18 cellular contexts compared by ENCODE assay signal in genomic region chr12:96375173-96375572, GRCh38. TPM values are rescaled to one million over a fixed set of nuclear protein-coding genes. Genes with fewer than 3 reads are reported as not detected.
DNase-seq lines count a peak whose midpoint lies in the region; ATAC-seq and TF ChIP-seq lines count a peak whose summit lies in the region.
"Had no signal": no experiment of that assay in that cellular context is flagged by ENCODE, and none has a peak within 500 bp of the region (broad histone marks: within the 10 kb centered on the region; RNA-seq: fewer than 3 reads in every experiment).

No MANE protein-coding gene starts in this region.

- H3K36me3 ChIP-seq in BE2C: no peaks in the 10 kb centered on the region
- H3K36me3 ChIP-seq: esophagus muscularis mucosa, SJCRH30, spleen, vagina had no signal

- peaks cover 6% of the 10 kb centered on the region for H3K4me1 ChIP-seq in BE2C

- no peak overlapping the region for H3K4me3 Mint-ChIP-seq in activated CD8-positive, alpha-beta T cell treated with anti-CD3 and anti-CD28 coated beads for 36 hours
- no peak overlapping the region for H3K4me3 Mint-ChIP-seq in activated CD8-positive, alpha-beta T cell treated with anti-CD3 and anti-CD28 coated beads, Interleukin-2, amount 10 ng/mL, durations not matched to agents 7 days and 5 days
- H3K4me3 Mint-ChIP-seq in T-helper 17 cell: no peak overlapping the region
- no peak overlapping the region for H3K4me3 Mint-ChIP-seq in progenitor cell of endocrine pancreas (ENCODE audit: low read depth)

- H3K27me3 Mint-ChIP-seq in activated CD8-positive, alpha-beta T cell treated with anti-CD3 and anti-CD28 coated beads for 36 hours: no peaks in the 10 kb centered on the region
- H3K27me3 Mint-ChIP-seq in activated CD8-positive, alpha-beta T cell treated with anti-CD3 and anti-CD28 coated beads, Interleukin-2, amount 10 ng/mL, durations not matched to agents 7 days and 5 days (ENCODE audit: low read depth): no peaks in the 10 kb centered on the region
- no peaks in the 10 kb centered on the region for H3K27me3 Mint-ChIP-seq in T-helper 17 cell
- no peaks in the 10 kb centered on the region for H3K27me3 Mint-ChIP-seq in progenitor cell of endocrine pancreas

- H3K4me3 ChIP-seq in dorsolateral prefrontal cortex (no peak overlapping the region), BE2C (ENCODE audit: low read depth, low read length) (no peak overlapping the region)
- H3K4me3 ChIP-seq: esophagus muscularis mucosa, SJCRH30, spleen, vagina had no signal

- CTCF ChIA-PET in activated CD8-positive, alpha-beta T cell treated with anti-CD3 and anti-CD28 coated beads for 36 hours (lab: Charles Lee): interaction anchor here (0.6 to 2.7 kb wide), 8 partner anchors 14 to 633 kb away, joined by 3 to 17 read pairs (median 4); no protein-coding TSS in a partner anchor
- CTCF ChIA-PET in activated CD8-positive, alpha-beta T cell treated with anti-CD3 and anti-CD28 coated beads, Interleukin-2, amount 10 ng/mL, durations not matched to agents 7 days and 5 days (lab: Charles Lee): interaction anchor here (0.9 to 1.7 kb wide), 3 partner anchors 16 to 59 kb away, joined by 3 to 6 read pairs (median 3); no protein-coding TSS in a partner anchor

- H3K27ac Mint-ChIP-seq in activated CD8-positive, alpha-beta T cell treated with anti-CD3 and anti-CD28 coated beads for 36 hours: peak overlapping the region; percentile 63
- no peak overlapping the region for H3K27ac Mint-ChIP-seq in activated CD8-positive, alpha-beta T cell treated with anti-CD3 and anti-CD28 coated beads, Interleukin-2, amount 10 ng/mL, durations not matched to agents 7 days and 5 days
- H3K27ac Mint-ChIP-seq in T-helper 17 cell (peak overlapping the region; percentile 93), progenitor cell of endocrine pancreas (peak overlapping the region; percentile 7)

- no peak for TF ChIP-seq CTCF in activated CD8-positive, alpha-beta T cell treated with anti-CD3 and anti-CD28 coated beads for 36 hours (IDR thresholded peaks at IDR 0.05)
- TF ChIP-seq CTCF in progenitor cell of endocrine pancreas (IDR thresholded peaks at IDR 0.05; ENCODE audit: unreplicated experiment) (no peak), dorsolateral prefrontal cortex (IDR thresholded peaks at IDR 0.05 in 54 of 56, conservative IDR thresholded peaks at IDR 0.05 in 2 of 56; ENCODE audit: low read depth in 1 of 56, partially characterized antibody in 56 of 56) (no peak), BE2C (IDR thresholded peaks at IDR 0.05; ENCODE audit: low read depth, low read length) (no peak)

- H3K27me3 ChIP-seq in dorsolateral prefrontal cortex: no peaks in the 10 kb centered on the region
- H3K27me3 ChIP-seq in BE2C: no peaks in the 10 kb centered on the region
- H3K27me3 ChIP-seq: esophagus muscularis mucosa, SJCRH30, spleen, vagina had no signal

- H3K9me3 ChIP-seq in T-helper 17 cell (ENCODE audit: control insufficient read depth, low read length, poor library complexity, severe bottlenecking): no peaks in the 10 kb centered on the region
- H3K9me3 ChIP-seq in BE2C: no peaks in the 10 kb centered on the region
- H3K9me3 ChIP-seq: esophagus muscularis mucosa, SJCRH30, vagina had no signal

- no peak for ATAC-seq in activated CD8-positive, alpha-beta T cell treated with anti-CD3 and anti-CD28 coated beads for 36 hours
- no peak for ATAC-seq in activated CD8-positive, alpha-beta T cell treated with anti-CD3 and anti-CD28 coated beads, Interleukin-2, amount 10 ng/mL, durations not matched to agents 7 days and 5 days
- no peak for ATAC-seq in T-helper 17 cell
- peak; percentile 5 to 50 for ATAC-seq in left cardiac atrium
- ATAC-seq: activated CD4-positive, CD25-positive, alpha-beta regulatory T cell treated with anti-CD3 and anti-CD28 coated beads, Interleukin-2, amount 50 U/mL, for 24 hours had no signal

- intact Hi-C loops in activated CD8-positive, alpha-beta T cell treated with anti-CD3 and anti-CD28 coated beads for 36 hours (cut with micrococcal nuclease): loop anchor here (5.0 kb wide), 1 partner anchor 38 kb away; no protein-coding TSS in a partner anchor
- intact Hi-C loops in left cardiac atrium (cut with DNase I): no loop called here
- intact Hi-C loops in dorsolateral prefrontal cortex (cut with DNase I): no loop called here

- no peak for DNase-seq in activated CD8-positive, alpha-beta T cell treated with anti-CD3 and anti-CD28 coated beads for 36 hours
- no peak for DNase-seq in activated CD8-positive, alpha-beta T cell treated with anti-CD3 and anti-CD28 coated beads, Interleukin-2, amount 10 ng/mL, durations not matched to agents 7 days and 5 days
- no peak for DNase-seq in T-helper 17 cell
- no peak for DNase-seq in left cardiac atrium
- no peak for DNase-seq in progenitor cell of endocrine pancreas (ENCODE audit: low spot score, unreplicated experiment)
- no peak for DNase-seq in dorsolateral prefrontal cortex
- DNase-seq in BE2C: no peak
- no peak for DNase-seq in NCI-H1092 (lab: John Stamatoyannopoulos, UW)
- DNase-seq: activated CD8-positive, alpha-beta memory T cell treated with anti-CD3 and anti-CD28 coated beads, Interleukin-2, amount 50 U/mL, for 4 hours; HCEC 1CT; NCI-H345; SJCRH30; spleen; stimulated activated naive CD4-positive, alpha-beta T cell had no signal

- H3K9me3 Mint-ChIP-seq in activated CD8-positive, alpha-beta T cell treated with anti-CD3 and anti-CD28 coated beads for 36 hours: peaks cover 8% of the 10 kb centered on the region
- H3K9me3 Mint-ChIP-seq in activated CD8-positive, alpha-beta T cell treated with anti-CD3 and anti-CD28 coated beads, Interleukin-2, amount 10 ng/mL, durations not matched to agents 7 days and 5 days (ENCODE audit: insufficient read depth): peaks cover 11% of the 10 kb centered on the region
- peaks cover 6% of the 10 kb centered on the region for H3K9me3 Mint-ChIP-seq in progenitor cell of endocrine pancreas (ENCODE audit: low read depth)

- peaks cover 16% of the 10 kb centered on the region for H3K36me3 Mint-ChIP-seq in activated CD8-positive, alpha-beta T cell treated with anti-CD3 and anti-CD28 coated beads for 36 hours (ENCODE audit: low read depth)
- H3K36me3 Mint-ChIP-seq in activated CD8-positive, alpha-beta T cell treated with anti-CD3 and anti-CD28 coated beads, Interleukin-2, amount 10 ng/mL, durations not matched to agents 7 days and 5 days (ENCODE audit: low read depth): peaks cover 40% of the 10 kb centered on the region
- H3K36me3 Mint-ChIP-seq in T-helper 17 cell (ENCODE audit: low read depth) (no peaks in the 10 kb centered on the region), progenitor cell of endocrine pancreas (ENCODE audit: insufficient read depth) (peaks cover 5% of the 10 kb centered on the region)

- POLR2A ChIA-PET in activated CD8-positive, alpha-beta T cell treated with anti-CD3 and anti-CD28 coated beads for 36 hours (lab: Charles Lee): interaction anchor here (0.6 to 3.0 kb wide), 3 partner anchors 9 to 317 kb away, joined by 3 to 14 read pairs (median 4); partner anchors contain the start of gene CDK17
- POLR2A ChIA-PET in activated CD8-positive, alpha-beta T cell treated with anti-CD3 and anti-CD28 coated beads, Interleukin-2, amount 10 ng/mL, durations not matched to agents 7 days and 5 days (lab: Charles Lee): interaction anchor here (3.1 kb wide), 1 partner anchor 25 kb away, joined by 13 read pairs; the partner anchor contains the start of gene CDK17

- H3K27ac ChIP-seq in dorsolateral prefrontal cortex: peak overlapping the region in 7 of 59 donors; percentile 2 to 36 (median 13)
- H3K27ac ChIP-seq: C4-2B, SJCRH30, vagina had no signal

- H3K4me1 Mint-ChIP-seq in activated CD8-positive, alpha-beta T cell treated with anti-CD3 and anti-CD28 coated beads for 36 hours (ENCODE audit: low read depth): peaks cover 66% of the 10 kb centered on the region
- H3K4me1 Mint-ChIP-seq in activated CD8-positive, alpha-beta T cell treated with anti-CD3 and anti-CD28 coated beads, Interleukin-2, amount 10 ng/mL, durations not matched to agents 7 days and 5 days (ENCODE audit: low read depth): peaks cover 73% of the 10 kb centered on the region
- H3K4me1 Mint-ChIP-seq in T-helper 17 cell (peaks cover 54% of the 10 kb centered on the region), progenitor cell of endocrine pancreas (ENCODE audit: low read depth) (peaks cover 19% of the 10 kb centered on the region)

RNA-seq across cellular contexts. Expression of gene CDK17, which starts 25.1 kb away (rescaled TPM):
- 10 to 100 TPM; 28.4 to 29.0 TPM for total RNA-seq in activated CD8-positive, alpha-beta T cell treated with anti-CD3 and anti-CD28 coated beads for 36 hours
- 10 to 100 TPM; 38.2 to 39.5 TPM for total RNA-seq in activated CD8-positive, alpha-beta T cell treated with anti-CD3 and anti-CD28 coated beads, Interleukin-2, amount 10 ng/mL, durations not matched to agents 7 days and 5 days
- total RNA-seq in T-helper 17 cell (100 to 1,000 TPM; 123 to 131 TPM), left cardiac atrium (10 to 100 TPM; 17.0 to 35.6 TPM), progenitor cell of endocrine pancreas (32.3 and 35.9 TPM in 2 replicates), dorsolateral prefrontal cortex (100 to 1,000 TPM in 46 of 120 experiments, 10 to 100 TPM in 74; 56.6 to 132 (median 97.6) TPM)
- 9.8 TPM for polyA plus RNA-seq in BE2C (2012; ENCODE audit: insufficient read depth, insufficient read length, low read depth)

Comparison
In these comparisons a context has a peak if more than half of its experiments do, and no peak if none do; other contexts are left out.
1. ATAC-seq: peak in left cardiac atrium (2 of 2); none in activated CD8-positive, alpha-beta T cell treated with anti-CD3 and anti-CD28 coated beads for 36 hours (single experiment), activated CD8-positive, alpha-beta T cell treated with anti-CD3 and anti-CD28 coated beads, Interleukin-2, amount 10 ng/mL, durations not matched to agents 7 days and 5 days (single experiment) and T-helper 17 cell (single experiment).